ENCODE assay signal across 2 cellular contexts in the genomic region with DNA sequence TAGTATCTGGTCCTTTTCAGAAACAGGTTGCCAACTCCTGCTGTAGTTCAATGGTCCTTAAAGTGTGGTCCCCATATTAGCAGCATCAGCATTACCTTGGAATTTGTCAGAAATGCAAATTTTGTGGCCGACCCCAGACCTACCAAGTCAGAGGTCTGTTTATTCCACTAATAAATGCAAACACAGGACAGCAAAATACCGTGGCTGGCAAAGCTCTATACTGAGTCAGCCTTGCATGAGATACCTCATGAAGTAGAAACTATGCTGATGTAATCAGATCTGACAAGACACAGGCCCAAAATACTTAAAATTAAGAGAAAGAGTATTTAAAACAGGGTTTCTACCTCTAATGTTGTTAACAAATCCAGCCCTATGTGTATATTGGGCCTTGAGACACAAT.
TF ChIP-seq lines count a peak whose summit lies in the region.

No MANE protein-coding gene starts in this region.

TF ChIP-seq in HEK293, 187 proteins besides CTCF, POLR2A, EP300 and RAD21:
- TF ChIP-seq ZNF335 (tag by site-specific recombination; conservative IDR thresholded peaks at IDR 0.05) (0 out of 2 replicates have a peak, but pooled peaks have one; percentile 34), ZNF660 (tag by site-specific recombination; IDR thresholded peaks at IDR 0.05) (0 out of 2 replicates have a peak, but pooled peaks have one; percentile 32)
- TF ChIP-seq, protein P1, sequence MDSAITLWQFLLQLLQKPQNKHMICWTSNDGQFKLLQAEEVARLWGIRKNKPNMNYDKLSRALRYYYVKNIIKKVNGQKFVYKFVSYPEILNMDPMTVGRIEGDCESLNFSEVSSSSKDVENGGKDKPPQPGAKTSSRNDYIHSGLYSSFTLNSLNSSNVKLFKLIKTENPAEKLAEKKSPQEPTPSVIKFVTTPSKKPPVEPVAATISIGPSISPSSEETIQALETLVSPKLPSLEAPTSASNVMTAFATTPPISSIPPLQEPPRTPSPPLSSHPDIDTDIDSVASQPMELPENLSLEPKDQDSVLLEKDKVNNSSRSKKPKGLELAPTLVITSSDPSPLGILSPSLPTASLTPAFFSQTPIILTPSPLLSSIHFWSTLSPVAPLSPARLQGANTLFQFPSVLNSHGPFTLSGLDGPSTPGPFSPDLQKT (IDR thresholded peaks at IDR 0.05; ENCODE audit: borderline replicate concordance, low read depth, low read length), result no peak

TF ChIP-seq in SK-N-SH, 30 proteins besides CTCF, POLR2A, EP300 and RAD21:
- TF ChIP-seq, protein P2, sequence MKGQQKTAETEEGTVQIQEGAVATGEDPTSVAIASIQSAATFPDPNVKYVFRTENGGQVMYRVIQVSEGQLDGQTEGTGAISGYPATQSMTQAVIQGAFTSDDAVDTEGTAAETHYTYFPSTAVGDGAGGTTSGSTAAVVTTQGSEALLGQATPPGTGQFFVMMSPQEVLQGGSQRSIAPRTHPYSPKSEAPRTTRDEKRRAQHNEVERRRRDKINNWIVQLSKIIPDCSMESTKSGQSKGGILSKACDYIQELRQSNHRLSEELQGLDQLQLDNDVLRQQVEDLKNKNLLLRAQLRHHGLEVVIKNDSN (IDR thresholded peaks at IDR 0.05; ENCODE audit: borderline replicate concordance, low read depth), result no peak
- TF ChIP-seq, protein P3, sequence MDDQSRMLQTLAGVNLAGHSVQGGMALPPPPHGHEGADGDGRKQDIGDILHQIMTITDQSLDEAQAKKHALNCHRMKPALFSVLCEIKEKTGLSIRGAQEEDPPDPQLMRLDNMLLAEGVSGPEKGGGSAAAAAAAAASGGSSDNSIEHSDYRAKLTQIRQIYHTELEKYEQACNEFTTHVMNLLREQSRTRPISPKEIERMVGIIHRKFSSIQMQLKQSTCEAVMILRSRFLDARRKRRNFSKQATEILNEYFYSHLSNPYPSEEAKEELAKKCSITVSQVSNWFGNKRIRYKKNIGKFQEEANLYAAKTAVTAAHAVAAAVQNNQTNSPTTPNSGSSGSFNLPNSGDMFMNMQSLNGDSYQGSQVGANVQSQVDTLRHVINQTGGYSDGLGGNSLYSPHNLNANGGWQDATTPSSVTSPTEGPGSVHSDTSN (IDR thresholded peaks at IDR 0.05), result peak; percentile 25; the same call in 1 of the 2 replicates
